In genomic region chr6:149473080-149474052, GRCh38 we compare ENCODE assay signal across 1 cellular context.
TF ChIP-seq lines count a peak whose summit lies in the region.

No MANE protein-coding gene starts in this region.

TF ChIP-seq in HEK293, 187 proteins besides CTCF, POLR2A, EP300 and RAD21 (continued from another document):
- TF ChIP-seq KLF1 (tag by site-specific recombination; IDR thresholded peaks at IDR 0.05), result peak; percentile 100
- TF ChIP-seq KLF9 (tag by site-specific recombination; IDR thresholded peaks at IDR 0.05; ENCODE audit: low read depth), result peak; percentile 63
- TF ChIP-seq, protein P1, sequence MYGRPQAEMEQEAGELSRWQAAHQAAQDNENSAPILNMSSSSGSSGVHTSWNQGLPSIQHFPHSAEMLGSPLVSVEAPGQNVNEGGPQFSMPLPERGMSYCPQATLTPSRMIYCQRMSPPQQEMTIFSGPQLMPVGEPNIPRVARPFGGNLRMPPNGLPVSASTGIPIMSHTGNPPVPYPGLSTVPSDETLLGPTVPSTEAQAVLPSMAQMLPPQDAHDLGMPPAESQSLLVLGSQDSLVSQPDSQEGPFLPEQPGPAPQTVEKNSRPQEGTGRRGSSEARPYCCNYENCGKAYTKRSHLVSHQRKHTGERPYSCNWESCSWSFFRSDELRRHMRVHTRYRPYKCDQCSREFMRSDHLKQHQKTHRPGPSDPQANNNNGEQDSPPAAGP (tag by site-specific recombination; IDR thresholded peaks at IDR 0.05), result peak; percentile 95
- no peak for TF ChIP-seq ZNF292 (tag by site-specific recombination; IDR thresholded peaks at IDR 0.05; ENCODE audit: borderline replicate concordance, low read depth)
- peak; percentile 71 for TF ChIP-seq ZBTB21 (tag by site-specific recombination; IDR thresholded peaks at IDR 0.05)
- TF ChIP-seq, protein P2, sequence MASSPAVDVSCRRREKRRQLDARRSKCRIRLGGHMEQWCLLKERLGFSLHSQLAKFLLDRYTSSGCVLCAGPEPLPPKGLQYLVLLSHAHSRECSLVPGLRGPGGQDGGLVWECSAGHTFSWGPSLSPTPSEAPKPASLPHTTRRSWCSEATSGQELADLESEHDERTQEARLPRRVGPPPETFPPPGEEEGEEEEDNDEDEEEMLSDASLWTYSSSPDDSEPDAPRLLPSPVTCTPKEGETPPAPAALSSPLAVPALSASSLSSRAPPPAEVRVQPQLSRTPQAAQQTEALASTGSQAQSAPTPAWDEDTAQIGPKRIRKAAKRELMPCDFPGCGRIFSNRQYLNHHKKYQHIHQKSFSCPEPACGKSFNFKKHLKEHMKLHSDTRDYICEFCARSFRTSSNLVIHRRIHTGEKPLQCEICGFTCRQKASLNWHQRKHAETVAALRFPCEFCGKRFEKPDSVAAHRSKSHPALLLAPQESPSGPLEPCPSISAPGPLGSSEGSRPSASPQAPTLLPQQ (tag by site-specific recombination; IDR thresholded peaks at IDR 0.05), result peak; percentile 60
- peak; percentile 24; the same call in 1 of the 2 replicates for TF ChIP-seq ZBTB17 (tag by site-specific recombination; IDR thresholded peaks at IDR 0.05)
- peak; percentile 95 for TF ChIP-seq KLF7 (tag by site-specific recombination; IDR thresholded peaks at IDR 0.05; ENCODE audit: borderline replicate concordance)
- TF ChIP-seq, protein P3, sequence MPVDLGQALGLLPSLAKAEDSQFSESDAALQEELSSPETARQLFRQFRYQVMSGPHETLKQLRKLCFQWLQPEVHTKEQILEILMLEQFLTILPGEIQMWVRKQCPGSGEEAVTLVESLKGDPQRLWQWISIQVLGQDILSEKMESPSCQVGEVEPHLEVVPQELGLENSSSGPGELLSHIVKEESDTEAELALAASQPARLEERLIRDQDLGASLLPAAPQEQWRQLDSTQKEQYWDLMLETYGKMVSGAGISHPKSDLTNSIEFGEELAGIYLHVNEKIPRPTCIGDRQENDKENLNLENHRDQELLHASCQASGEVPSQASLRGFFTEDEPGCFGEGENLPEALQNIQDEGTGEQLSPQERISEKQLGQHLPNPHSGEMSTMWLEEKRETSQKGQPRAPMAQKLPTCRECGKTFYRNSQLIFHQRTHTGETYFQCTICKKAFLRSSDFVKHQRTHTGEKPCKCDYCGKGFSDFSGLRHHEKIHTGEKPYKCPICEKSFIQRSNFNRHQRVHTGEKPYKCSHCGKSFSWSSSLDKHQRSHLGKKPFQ (tag by site-specific recombination; IDR thresholded peaks at IDR 0.05), result peak; percentile 92
- peak; percentile 57; the same call in 1 of the 2 replicates for TF ChIP-seq ZEB2 (tag by site-specific recombination; IDR thresholded peaks at IDR 0.05)
- peak; percentile 37; the same call in 1 of the 2 replicates for TF ChIP-seq ZNF580 (tag by site-specific recombination; IDR thresholded peaks at IDR 0.05)
- TF ChIP-seq ZNF660 (tag by site-specific recombination; IDR thresholded peaks at IDR 0.05), result peak; percentile 83; the same call in 1 of the 2 replicates
- TF ChIP-seq, protein P4, sequence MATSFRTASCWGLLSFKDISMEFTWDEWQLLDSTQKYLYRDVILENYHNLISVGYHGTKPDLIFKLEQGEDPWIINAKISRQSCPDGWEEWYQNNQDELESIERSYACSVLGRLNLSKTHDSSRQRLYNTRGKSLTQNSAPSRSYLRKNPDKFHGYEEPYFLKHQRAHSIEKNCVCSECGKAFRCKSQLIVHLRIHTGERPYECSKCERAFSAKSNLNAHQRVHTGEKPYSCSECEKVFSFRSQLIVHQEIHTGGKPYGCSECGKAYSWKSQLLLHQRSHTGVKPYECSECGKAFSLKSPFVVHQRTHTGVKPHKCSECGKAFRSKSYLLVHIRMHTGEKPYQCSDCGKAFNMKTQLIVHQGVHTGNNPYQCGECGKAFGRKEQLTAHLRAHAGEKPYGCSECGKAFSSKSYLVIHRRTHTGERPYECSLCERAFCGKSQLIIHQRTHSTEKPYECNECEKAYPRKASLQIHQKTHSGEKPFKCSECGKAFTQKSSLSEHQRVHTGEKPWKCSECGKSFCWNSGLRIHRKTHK (tag by site-specific recombination; IDR thresholded peaks at IDR 0.05), result no peak
- no peak for TF ChIP-seq ZNF174 (tag by site-specific recombination; IDR thresholded peaks at IDR 0.05)
- peak; percentile 88 for TF ChIP-seq ZIC2 (tag by site-specific recombination; IDR thresholded peaks at IDR 0.05)
- TF ChIP-seq, protein P5, sequence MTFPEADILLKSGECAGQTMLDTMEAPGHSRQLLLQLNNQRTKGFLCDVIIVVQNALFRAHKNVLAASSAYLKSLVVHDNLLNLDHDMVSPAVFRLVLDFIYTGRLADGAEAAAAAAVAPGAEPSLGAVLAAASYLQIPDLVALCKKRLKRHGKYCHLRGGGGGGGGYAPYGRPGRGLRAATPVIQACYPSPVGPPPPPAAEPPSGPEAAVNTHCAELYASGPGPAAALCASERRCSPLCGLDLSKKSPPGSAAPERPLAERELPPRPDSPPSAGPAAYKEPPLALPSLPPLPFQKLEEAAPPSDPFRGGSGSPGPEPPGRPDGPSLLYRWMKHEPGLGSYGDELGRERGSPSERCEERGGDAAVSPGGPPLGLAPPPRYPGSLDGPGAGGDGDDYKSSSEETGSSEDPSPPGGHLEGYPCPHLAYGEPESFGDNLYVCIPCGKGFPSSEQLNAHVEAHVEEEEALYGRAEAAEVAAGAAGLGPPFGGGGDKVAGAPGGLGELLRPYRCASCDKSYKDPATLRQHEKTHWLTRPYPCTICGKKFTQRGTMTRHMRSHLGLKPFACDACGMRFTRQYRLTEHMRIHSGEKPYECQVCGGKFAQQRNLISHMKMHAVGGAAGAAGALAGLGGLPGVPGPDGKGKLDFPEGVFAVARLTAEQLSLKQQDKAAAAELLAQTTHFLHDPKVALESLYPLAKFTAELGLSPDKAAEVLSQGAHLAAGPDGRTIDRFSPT (tag by site-specific recombination; IDR thresholded peaks at IDR 0.05), result peak; percentile 36; the same call in 1 of the 2 replicates
- TF ChIP-seq ZNF600 (tag by site-specific recombination; IDR thresholded peaks at IDR 0.05), result peak; percentile 95
- TF ChIP-seq SP3 (tag by site-specific recombination; IDR thresholded peaks at IDR 0.05), result 0 out of 2 replicates have a peak, but pooled peaks have one; percentile 23
- peak; percentile 68 for TF ChIP-seq SCRT2 (tag by site-specific recombination; IDR thresholded peaks at IDR 0.05)
- TF ChIP-seq GFI1B (tag by site-specific recombination; IDR thresholded peaks at IDR 0.05), result 0 out of 2 replicates have a peak, but pooled peaks have one; percentile 53
- TF ChIP-seq ZBTB6 (tag by site-specific recombination; IDR thresholded peaks at IDR 0.05), result no peak
- peak; percentile 83 for TF ChIP-seq ZNF843 (tag by site-specific recombination; IDR thresholded peaks at IDR 0.05)
- TF ChIP-seq WT1 (tag by site-specific recombination; IDR thresholded peaks at IDR 0.05), result peak; percentile 100
- TF ChIP-seq, protein P6, sequence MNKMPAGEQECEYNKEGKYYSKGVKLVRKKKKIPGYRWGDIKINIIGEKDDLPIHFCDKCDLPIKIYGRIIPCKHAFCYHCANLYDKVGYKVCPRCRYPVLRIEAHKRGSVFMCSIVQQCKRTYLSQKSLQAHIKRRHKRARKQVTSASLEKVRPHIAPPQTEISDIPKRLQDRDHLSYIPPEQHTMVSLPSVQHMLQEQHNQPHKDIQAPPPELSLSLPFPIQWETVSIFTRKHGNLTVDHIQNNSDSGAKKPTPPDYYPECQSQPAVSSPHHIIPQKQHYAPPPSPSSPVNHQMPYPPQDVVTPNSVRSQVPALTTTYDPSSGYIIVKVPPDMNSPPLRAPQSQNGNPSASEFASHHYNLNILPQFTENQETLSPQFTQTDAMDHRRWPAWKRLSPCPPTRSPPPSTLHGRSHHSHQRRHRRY (tag by site-specific recombination; IDR thresholded peaks at IDR 0.05), result no peak
- no peak for TF ChIP-seq SP2 (tag by site-specific recombination; IDR thresholded peaks at IDR 0.05)
- peak; percentile 99 for TF ChIP-seq PRDM10 (tag by site-specific recombination; IDR thresholded peaks at IDR 0.05)
- peak; percentile 95 for TF ChIP-seq FEZF1 (tag by site-specific recombination; IDR thresholded peaks at IDR 0.05)
- peak; percentile 91 for TF ChIP-seq ZSCAN16 (tag by site-specific recombination; IDR thresholded peaks at IDR 0.05)
- TF ChIP-seq, protein P7, sequence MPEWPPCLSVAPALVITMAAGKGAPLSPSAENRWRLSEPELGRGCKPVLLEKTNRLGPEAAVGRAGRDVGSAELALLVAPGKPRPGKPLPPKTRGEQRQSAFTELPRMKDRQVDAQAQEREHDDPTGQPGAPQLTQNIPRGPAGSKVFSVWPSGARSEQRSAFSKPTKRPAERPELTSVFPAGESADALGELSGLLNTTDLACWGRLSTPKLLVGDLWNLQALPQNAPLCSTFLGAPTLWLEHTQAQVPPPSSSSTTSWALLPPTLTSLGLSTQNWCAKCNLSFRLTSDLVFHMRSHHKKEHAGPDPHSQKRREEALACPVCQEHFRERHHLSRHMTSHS (tag by site-specific recombination; IDR thresholded peaks at IDR 0.05), result no peak
- peak; percentile 91 for TF ChIP-seq SP7 (tag by site-specific recombination; IDR thresholded peaks at IDR 0.05)
- no peak for TF ChIP-seq TSHZ1 (tag by site-specific recombination; IDR thresholded peaks at IDR 0.05; ENCODE audit: borderline replicate concordance)
- TF ChIP-seq KLF10 (tag by site-specific recombination; IDR thresholded peaks at IDR 0.05), result peak; percentile 52
- peak; percentile 32; the same call in 1 of the 2 replicates for TF ChIP-seq ZNF501 (tag by site-specific recombination; IDR thresholded peaks at IDR 0.05)
- TF ChIP-seq BCL11B (tag by site-specific recombination; IDR thresholded peaks at IDR 0.05; ENCODE audit: low read depth), result no peak
- TF ChIP-seq ZFHX2 (tag by site-specific recombination; conservative IDR thresholded peaks at IDR 0.05), result peak; percentile 30; the same call in 1 of the 2 replicates
- TF ChIP-seq ZNF561 (tag by site-specific recombination; IDR thresholded peaks at IDR 0.05; ENCODE audit: borderline replicate concordance), result peak; percentile 40; the same call in 1 of the 2 replicates
